In the genomic region with DNA sequence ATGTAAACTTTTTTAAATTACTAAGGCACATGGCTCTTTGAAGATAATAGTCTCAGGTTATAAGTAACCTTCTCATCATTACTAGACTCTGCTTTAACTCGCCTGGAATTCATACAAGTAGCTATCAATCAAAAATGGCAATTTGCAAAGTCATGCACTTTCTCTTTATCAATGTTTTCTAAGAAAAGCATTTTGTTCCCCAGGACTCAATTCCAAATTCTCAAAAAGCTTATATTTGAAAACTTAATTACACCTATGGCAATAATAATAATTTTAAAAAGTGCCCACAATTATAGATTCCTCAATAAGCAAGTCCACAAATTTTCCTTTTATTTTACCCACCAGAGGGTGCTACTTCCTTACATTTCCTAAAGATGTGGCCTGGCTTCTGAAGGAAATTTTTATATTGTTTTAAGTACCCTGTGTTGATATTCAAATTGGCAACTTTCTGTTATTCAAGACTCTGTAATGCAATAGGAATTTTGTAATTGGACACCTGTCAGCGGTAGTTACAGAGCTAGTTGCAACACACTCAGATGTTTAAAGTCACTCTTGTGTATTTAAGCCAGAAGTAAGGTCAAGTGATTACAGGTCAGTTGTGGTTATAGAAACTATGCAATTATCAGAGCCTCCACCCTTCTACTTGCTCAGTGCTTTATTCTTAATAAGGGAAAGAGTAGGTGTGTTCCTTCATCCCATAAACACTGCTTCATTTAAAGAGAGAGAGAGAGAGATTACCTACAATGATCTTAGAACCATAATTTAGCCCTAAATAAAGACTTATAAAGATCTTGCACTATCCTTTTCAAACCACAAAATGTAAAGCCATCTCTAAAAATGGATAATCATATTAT, we compare ENCODE assay signal across 9 cellular contexts. TPM values are rescaled to one million over a fixed set of nuclear protein-coding genes. Genes with fewer than 3 reads are reported as not detected.
A peak's percentile ranks its signal among the peaks of the same experiment; 100 is the strongest.
DNase-seq lines count a peak whose midpoint lies in the region; ATAC-seq and TF ChIP-seq lines count a peak whose summit lies in the region.
"Had no signal": no experiment of that assay in that cellular context is flagged by ENCODE, and none has a peak within 500 bp of the region (broad histone marks: within the 10 kb centered on the region; RNA-seq: fewer than 3 reads in every experiment).

No MANE protein-coding gene starts in this region.

- no peak overlapping the region for H2AFZ ChIP-seq in PC-9

- POLR2A ChIA-PET in PC-9 (lab: Charles Lee; ENCODE audit: unreplicated experiment) = no interaction called here
- POLR2A ChIA-PET in naive thymus-derived CD4-positive, alpha-beta T cell (lab: Charles Lee) = no interaction called here

- H3K79me2 ChIP-seq in PC-9 (ENCODE audit: low read depth) = no peaks in the 10 kb centered on the region

- H3K9me3 ChIP-seq in PC-9 (ENCODE audit: insufficient read depth, low read depth) = no peaks in the 10 kb centered on the region; the same call in 1 of the 2 replicates
- no peaks in the 10 kb centered on the region for H3K9me3 ChIP-seq in naive thymus-derived CD4-positive, alpha-beta T cell (ENCODE audit: control insufficient read depth in 2 of 3, low read length in 3 of 3)

- DNase-seq in GM06990 (ENCODE audit: extremely low read depth, insufficient read length) (peak; percentile 6), PC-9 (peak; percentile 45 to 99), epithelial cell of proximal tubule (ENCODE audit: low read depth) (peak; percentile 92), GM19240 (ENCODE audit: insufficient read length, low spot score) (no peak)
- peak; percentile 10 for DNase-seq in Jurkat, Clone E6-1 (ENCODE audit: low read depth, low spot score)
- DNase-seq in naive thymus-derived CD4-positive, alpha-beta T cell = peak in 5 of 9 donors; percentile 3 to 10 (median 9)
- DNase-seq in stimulated activated CD4-positive, alpha-beta T cell treated with anti-CD3 and anti-CD28 coated beads, Interleukin-4, amount 100 ng/mL, for 24 hours = no peak

- peaks cover 11% of the 10 kb centered on the region for H3K4me1 ChIP-seq in PC-9 (replicated peaks; ENCODE audit: insufficient read depth)
- no peaks in the 10 kb centered on the region for H3K4me1 ChIP-seq in naive thymus-derived CD4-positive, alpha-beta T cell (ENCODE audit: control insufficient read depth in 2 of 2, insufficient read depth in 2 of 2, low read length in 2 of 2)

- H3K9me3 Mint-ChIP-seq in naive thymus-derived CD4-positive, alpha-beta T cell = no peaks in the 10 kb centered on the region

- H3K9me2 ChIP-seq in PC-9 (ENCODE audit: insufficient read depth) = no peaks in the 10 kb centered on the region

- H3K27me3 Mint-ChIP-seq in naive thymus-derived CD4-positive, alpha-beta T cell = peaks cover 0 to 3% (median 0%) of the 10 kb centered on the region in 5 donors

- H3K27me3 ChIP-seq in GM06990 (replicated peaks; ENCODE audit: control insufficient read depth, insufficient read depth, low read length) = no peaks in the 10 kb centered on the region
- no peaks in the 10 kb centered on the region for H3K27me3 ChIP-seq in PC-9 (ENCODE audit: insufficient read depth, low read depth)
- H3K27me3 ChIP-seq in naive thymus-derived CD4-positive, alpha-beta T cell (ENCODE audit: control insufficient read depth in 2 of 2, insufficient read depth in 2 of 2, low read length in 2 of 2) = no peaks in the 10 kb centered on the region

- intact Hi-C loops in PC-9 (cut with micrococcal nuclease; ENCODE audit: unreplicated experiment) = loop anchor here (1.0 to 10.0 kb wide), 12 partner anchors 48 to 1058 kb away; a partner anchor contains a TSS
- intact Hi-C loops in naive thymus-derived CD4-positive, alpha-beta T cell (cut with micrococcal nuclease) = loop anchor here (1.0 to 5.0 kb wide), 3 partner anchors 67 to 1059 kb away; no protein-coding TSS in a partner anchor

- no peak overlapping the region for H3K4me3 Mint-ChIP-seq in naive thymus-derived CD4-positive, alpha-beta T cell

- H3K36me3 Mint-ChIP-seq in naive thymus-derived CD4-positive, alpha-beta T cell = no peaks in the 10 kb centered on the region

- no peaks in the 10 kb centered on the region for H3K4me1 Mint-ChIP-seq in naive thymus-derived CD4-positive, alpha-beta T cell

- no peaks in the 10 kb centered on the region for H3K36me3 ChIP-seq in GM06990 (ENCODE audit: control insufficient read depth, insufficient read depth, low read length)
- H3K36me3 ChIP-seq in PC-9 (ENCODE audit: low read depth) = no peaks in the 10 kb centered on the region
- no peaks in the 10 kb centered on the region for H3K36me3 ChIP-seq in naive thymus-derived CD4-positive, alpha-beta T cell (ENCODE audit: control insufficient read depth in 2 of 3, insufficient read depth in 3 of 3, low read length in 3 of 3)

- H3K27ac Mint-ChIP-seq in naive thymus-derived CD4-positive, alpha-beta T cell = no peak overlapping the region

- H3K4me3 ChIP-seq in GM06990 (replicated peaks; ENCODE audit: low read depth, low read length) (no peak overlapping the region), PC-9 (peak overlapping the region; percentile 40; the same call in 1 of the 2 replicates), epithelial cell of proximal tubule (ENCODE audit: low read depth, low read length) (no peak overlapping the region)
- H3K4me3 ChIP-seq in Jurkat, Clone E6-1 (ENCODE audit: low read length) = no peak overlapping the region
- no peak overlapping the region for H3K4me3 ChIP-seq in naive thymus-derived CD4-positive, alpha-beta T cell (ENCODE audit: low read length)

- CTCF ChIA-PET in PC-9 (lab: Charles Lee) = interaction anchor here (0.6 to 2.5 kb wide), 4 partner anchors 67 to 139 kb away, joined by 3 to 10 read pairs (median 4); no protein-coding TSS in a partner anchor
- CTCF ChIA-PET in naive thymus-derived CD4-positive, alpha-beta T cell (lab: Charles Lee) = interaction anchor here (0.8 to 1.4 kb wide), 2 partner anchors 49 to 68 kb away, joined by 3 to 5 read pairs; a partner anchor contains a TSS

- peak overlapping the region; percentile 75 for H3K4me2 ChIP-seq in PC-9

- no peak for ATAC-seq in naive thymus-derived CD4-positive, alpha-beta T cell
- no peak for ATAC-seq in GM21786 (IDR thresholded peaks at IDR 0.05; ENCODE audit: unreplicated experiment)

- no TSS peak for BruUV-seq in PC-9 (replicated peaks; lab: Mats Ljungman, UMichigan)

- no peaks in the 10 kb centered on the region for H4K20me1 ChIP-seq in PC-9 (ENCODE audit: insufficient read depth)

- peaks cover 6% of the 10 kb centered on the region; the same call in 1 of the 2 replicates for H3F3A ChIP-seq in PC-9 (ENCODE audit: insufficient read depth, low read depth)

- peak overlapping the region; percentile 43 for H3K27ac ChIP-seq in PC-9
- H3K27ac ChIP-seq in naive thymus-derived CD4-positive, alpha-beta T cell (ENCODE audit: low read depth, low read length) = no peak overlapping the region

- peak; percentile 43 for TF ChIP-seq CTCF in GM06990 (IDR thresholded peaks at IDR 0.05; ENCODE audit: insufficient read depth, low read length, poor library complexity, severe bottlenecking)
- TF ChIP-seq CTCF in PC-9 (conservative IDR thresholded peaks at IDR 0.05) = peak; percentile 83
- peak; percentile 59 for TF ChIP-seq CTCF in epithelial cell of proximal tubule (conservative IDR thresholded peaks at IDR 0.05; ENCODE audit: low read depth, low read length)

RNA-seq across cellular contexts. Expression of a gene that starts 47.1 kb away (rescaled TPM):
- polyA plus RNA-seq in Jurkat, Clone E6-1 (2012; ENCODE audit: insufficient read depth, insufficient read length) = not detected
- total RNA-seq in PC-9 (2021) = not detected in 2 replicates
- not detected in 2 replicates for total RNA-seq in epithelial cell of proximal tubule
- under 1 TPM in 1 of 5 experiments, not detected in 4; 0.19 TPM for total RNA-seq in naive thymus-derived CD4-positive, alpha-beta T cell
- polyA plus RNA-seq in naive thymus-derived CD4-positive, alpha-beta T cell = not detected
- total RNA-seq: activated CD8-positive, alpha-beta memory T cell treated with anti-CD3 and anti-CD28 coated beads for 36 hours had no signal

RNA-seq across cellular contexts. Expression of a gene that starts 49.1 kb away (rescaled TPM):
- polyA plus RNA-seq in Jurkat, Clone E6-1 (2012; ENCODE audit: insufficient read depth, insufficient read length) = 1.7 TPM
- total RNA-seq in PC-9 (2021) (31.4 and 40.3 TPM in 2 replicates), epithelial cell of proximal tubule (15.6 and 20.4 TPM in 2 replicates)
- total RNA-seq in naive thymus-derived CD4-positive, alpha-beta T cell = 10 to 100 TPM in 3 of 5 experiments, 1 to 10 TPM in 2; 8.3 to 15.0 (median 10.1) TPM
- polyA plus RNA-seq in naive thymus-derived CD4-positive, alpha-beta T cell = 1 to 10 TPM; 2.3 to 3.1 TPM

Comparison
In these comparisons a context has a peak if more than half of its experiments do, and no peak if none do; other contexts are left out.
1. DNase-seq: peak in GM06990 (single experiment), Jurkat, Clone E6-1 (single experiment), PC-9 (2 of 2), epithelial cell of proximal tubule (single experiment) and naive thymus-derived CD4-positive, alpha-beta T cell (5 of 9); none in stimulated activated CD4-positive, alpha-beta T cell treated with anti-CD3 and anti-CD28 coated beads, Interleukin-4, amount 100 ng/mL, for 24 hours (single experiment) and GM19240 (single experiment).
2. Peak in every context shown above with its lines, with median percentiles within 50 percentile points of each other: CTCF ChIP-seq.